17 cellular contexts compared by ENCODE assay signal in the genomic region with DNA sequence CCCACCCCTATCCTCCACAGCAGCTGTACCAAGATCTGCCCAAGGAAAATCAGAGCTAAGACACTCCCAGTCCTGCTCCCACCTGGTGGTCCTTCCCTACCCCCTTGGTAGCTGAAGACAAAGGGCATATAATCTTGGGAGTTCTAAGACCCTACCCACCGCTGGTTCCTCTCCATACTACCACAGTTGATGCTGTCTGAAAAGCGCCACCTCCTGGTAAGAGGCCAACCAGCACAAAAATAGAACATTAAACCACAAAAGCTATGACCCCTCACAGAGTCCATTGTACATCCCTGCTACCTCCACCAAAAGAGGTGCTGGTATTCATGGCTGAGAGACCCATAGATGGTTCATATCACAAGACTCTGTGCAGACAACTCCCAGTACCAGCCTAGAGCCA.
DNase-seq lines count a peak whose midpoint lies in the region; ATAC-seq and TF ChIP-seq lines count a peak whose summit lies in the region.
"Had no signal": no experiment of that assay in that cellular context is flagged by ENCODE, and none has a peak within 500 bp of the region (broad histone marks: within the 10 kb centered on the region; RNA-seq: fewer than 3 reads in every experiment).

No MANE protein-coding gene starts in this region.

- H3K4me3 ChIP-seq in DOHH2 (ENCODE audit: low read length), result no peak overlapping the region
- H3K4me3 ChIP-seq: ascending aorta, heart right ventricle, prostate gland had no signal

- peak; percentile 64 for TF ChIP-seq CTCF in DOHH2 (IDR thresholded peaks at IDR 0.05; ENCODE audit: low read depth, low read length, poor library complexity, severe bottlenecking)
- peak; percentile 32; the same call in 1 of the 2 replicates for TF ChIP-seq CTCF in HFFc6 (IDR thresholded peaks at IDR 0.05)

- H3K4me1 Mint-ChIP-seq in HFFc6 (ENCODE audit: low read depth), result no peaks in the 10 kb centered on the region
- H3K4me1 Mint-ChIP-seq: CD4-positive, CD25-positive, alpha-beta regulatory T cell had no signal

- no peaks in the 10 kb centered on the region for H3K79me2 ChIP-seq in DOHH2 (ENCODE audit: control insufficient read depth, low read length)

- H3K4me3 Mint-ChIP-seq in HFFc6, result no peak overlapping the region
- H3K4me3 Mint-ChIP-seq: activated T-cell treated with anti-CD3 and anti-CD28 coated beads, Interleukin-2, amount 50 U/mL, for 72 hours; CD4-positive, CD25-positive, alpha-beta regulatory T cell had no signal

- no peaks in the 10 kb centered on the region for H4K20me1 ChIP-seq in DOHH2 (ENCODE audit: control insufficient read depth, insufficient read depth, low read depth, low read length)

- no peaks in the 10 kb centered on the region for H3K36me3 ChIP-seq in DOHH2 (ENCODE audit: control insufficient read depth, low read length)
- H3K36me3 ChIP-seq: ascending aorta, heart right ventricle, prostate gland had no signal

- H3K4me2 ChIP-seq in DOHH2 (ENCODE audit: low read length), result no peak overlapping the region

- H3K27ac ChIP-seq in DOHH2 (ENCODE audit: low read depth, low read length), result no peak overlapping the region
- H3K27ac ChIP-seq: ascending aorta, heart right ventricle, prostate gland had no signal

- H3K27me3 Mint-ChIP-seq in HFFc6 (ENCODE audit: insufficient read depth), result no peaks in the 10 kb centered on the region; the same call in none of the 2 replicates
- H3K27me3 Mint-ChIP-seq: CD4-positive, CD25-positive, alpha-beta regulatory T cell had no signal

- no peak for DNase-seq in HFFc6
- DNase-seq in SK-MEL-5 (ENCODE audit: low read depth, low spot score), result peak; percentile 42
- peak; percentile 41 for DNase-seq in iPS-NIHi7 (ENCODE audit: extremely low spot score)
- no peak for DNase-seq in midbrain (lab: John Stamatoyannopoulos, UW)
- DNase-seq in HK-2 (ENCODE audit: unreplicated experiment), result no peak
- DNase-seq: activated T-cell treated with anti-CD3 and anti-CD28 coated beads, Interleukin-2, amount 50 U/mL, for 72 hours; CD4-positive, CD25-positive, alpha-beta regulatory T cell; heart right ventricle; NCI-H1092; NCI-H446 treated with DMSO at 0.1 percent for 48 hours; stimulated activated CD4-positive, alpha-beta T cell treated with anti-CD3 and anti-CD28 coated beads, Interleukin-2, amount 100 ng/mL, for 48 hours; stimulated activated naive CD8-positive, alpha-beta T cell treated with anti-CD3 and anti-CD28 coated beads, Interleukin-15, Interleukin-2, amounts not matched to agents 100 U/mL and 50 U/mL, for 24 hours had no signal

- in situ Hi-C loops in SK-MEL-5 (cut with HindIII; ENCODE audit: low pct_unique_long_range_greater_than_20kb, low sequenced_read_pairs), result no loop called here

- no peak overlapping the region for H3K27ac Mint-ChIP-seq in HFFc6
- H3K27ac Mint-ChIP-seq: activated T-cell treated with anti-CD3 and anti-CD28 coated beads, Interleukin-2, amount 50 U/mL, for 72 hours; CD4-positive, CD25-positive, alpha-beta regulatory T cell had no signal

- H3F3A ChIP-seq in DOHH2 (ENCODE audit: control insufficient read depth, insufficient read depth), result no peaks in the 10 kb centered on the region

- no peaks in the 10 kb centered on the region for H3K9me3 ChIP-seq in DOHH2 (ENCODE audit: control insufficient read depth, insufficient read depth, low read length)
- H3K9me3 ChIP-seq: prostate gland had no signal

- no peaks in the 10 kb centered on the region for H3K9me2 ChIP-seq in DOHH2 (replicated peaks; ENCODE audit: control insufficient read depth, low read length)

- no peaks in the 10 kb centered on the region for H3K4me1 ChIP-seq in DOHH2 (ENCODE audit: control insufficient read depth, low read length)
- H3K4me1 ChIP-seq: ascending aorta, heart right ventricle, prostate gland had no signal

- H3K9me3 Mint-ChIP-seq in HFFc6, result peaks cover 37% of the 10 kb centered on the region

- no peaks in the 10 kb centered on the region for H3K27me3 ChIP-seq in DOHH2 (ENCODE audit: control insufficient read depth, low read length)
- H3K27me3 ChIP-seq: ascending aorta, heart right ventricle had no signal

- ATAC-seq in HG02970 (IDR thresholded peaks at IDR 0.05; ENCODE audit: low FRiP score, unreplicated experiment) (no peak), HG02610 (IDR thresholded peaks at IDR 0.05; ENCODE audit: unreplicated experiment) (no peak)
- ATAC-seq: activated T-cell treated with anti-CD3 and anti-CD28 coated beads, Interleukin-2, amount 50 U/mL, for 72 hours; heart right ventricle; stimulated activated naive CD8-positive, alpha-beta T cell treated with anti-CD3 and anti-CD28 coated beads, Interleukin-15, Interleukin-2, amounts not matched to agents 100 U/mL and 50 U/mL, for 24 hours had no signal

- no peaks in the 10 kb centered on the region for H3K36me3 Mint-ChIP-seq in HFFc6 (ENCODE audit: low read depth)
- H3K36me3 Mint-ChIP-seq: CD4-positive, CD25-positive, alpha-beta regulatory T cell had no signal

Comparison
In these comparisons a context has a peak if more than half of its experiments do, and no peak if none do; other contexts are left out.
1. DNase-seq: peak in SK-MEL-5 (single experiment) and iPS-NIHi7 (single experiment); none in HFFc6 (single experiment), midbrain (single experiment) and HK-2 (single experiment).